In genomic region chr6:49406241-49406970, GRCh38 we compare ENCODE assay signal across 25 cellular contexts. TPM values are rescaled to one million over a fixed set of nuclear protein-coding genes. Genes with fewer than 3 reads are reported as not detected.
DNase-seq lines count a peak whose midpoint lies in the region; ATAC-seq and TF ChIP-seq lines count a peak whose summit lies in the region.
"Had no signal": no experiment of that assay in that cellular context is flagged by ENCODE, and none has a peak within 500 bp of the region (broad histone marks: within the 10 kb centered on the region; RNA-seq: fewer than 3 reads in every experiment).

No MANE protein-coding gene starts in this region.

- no peaks in the 10 kb centered on the region for H3K36me3 ChIP-seq in GM23338 (ENCODE audit: insufficient read depth)
- no peaks in the 10 kb centered on the region for H3K36me3 ChIP-seq in mesendoderm (ENCODE audit: control insufficient read depth, insufficient read depth, low read length)
- H3K36me3 ChIP-seq in OCI-LY7 (ENCODE audit: insufficient read depth, low read length): no peaks in the 10 kb centered on the region
- H3K36me3 ChIP-seq: lower lobe of right lung, neutrophil, Peyer's patch, right atrium auricular region, SJCRH30, upper lobe of right lung had no signal

- no peaks in the 10 kb centered on the region for H3K9me3 ChIP-seq in OCI-LY7 (ENCODE audit: low read length)
- H3K9me3 ChIP-seq: lower lobe of right lung, neutrophil, Peyer's patch, right atrium auricular region, SJCRH30, upper lobe of right lung had no signal

- H3K27me3 Mint-ChIP-seq in GM23338 (ENCODE audit: insufficient read depth, low read depth, poor library complexity): no peaks in the 10 kb centered on the region

- no peak overlapping the region for H2BK120ac ChIP-seq in mesendoderm (ENCODE audit: low read depth, low read length)

- no peak overlapping the region for H3K4ac ChIP-seq in mesendoderm (ENCODE audit: low read depth, low read length)

- H2BK5ac ChIP-seq in mesendoderm (ENCODE audit: low read length): no peak overlapping the region

- BruUV-seq in OCI-LY7 (replicated peaks; lab: Mats Ljungman, UMichigan): no TSS peak

- TF ChIP-seq CTCF in GM23338 (conservative IDR thresholded peaks at IDR 0.05; ENCODE audit: low read depth in 2 of 2) (no peak), cardiac fibroblast (IDR thresholded peaks at IDR 0.05; ENCODE audit: low read depth, low read length) (no peak), OCI-LY7 (conservative IDR thresholded peaks at IDR 0.05; ENCODE audit: low read length) (no peak)

- no peak overlapping the region for H4K5ac ChIP-seq in mesendoderm (ENCODE audit: low read length)

- no peak overlapping the region for H2AK5ac ChIP-seq in mesendoderm (ENCODE audit: low read length)

- H3K9me3 Mint-ChIP-seq in GM23338: no peaks in the 10 kb centered on the region
- H3K9me3 Mint-ChIP-seq: activated naive CD4-positive, alpha-beta T cell treated with anti-CD3 and anti-CD28 coated beads, Interleukin-2, amount 10 ng/mL, durations not matched to agents 7 days and 5 days; central memory CD8-positive, alpha-beta T cell; IgD-negative memory B cell had no signal

- H3K9ac ChIP-seq in mesendoderm (ENCODE audit: low read length): no peak overlapping the region

- H3K27me3 ChIP-seq in GM23338 (ENCODE audit: insufficient read depth) (no peaks in the 10 kb centered on the region), mesendoderm (ENCODE audit: insufficient read depth, low read length, poor library complexity) (no peaks in the 10 kb centered on the region)
- H3K27me3 ChIP-seq: neutrophil, Peyer's patch, right atrium auricular region, SJCRH30, upper lobe of right lung had no signal

- no peak overlapping the region for H3K23ac ChIP-seq in mesendoderm (ENCODE audit: low read length)

- no peak overlapping the region for H3K27ac ChIP-seq in GM23338 (ENCODE audit: low read depth)
- H3K27ac ChIP-seq in mesendoderm (ENCODE audit: low read depth, low read length): no peak overlapping the region
- no peak overlapping the region for H3K27ac ChIP-seq in OCI-LY7 (ENCODE audit: low read depth, low read length, poor library complexity, severe bottlenecking)
- H3K27ac ChIP-seq: lower lobe of right lung, neutrophil, Peyer's patch, right atrium auricular region, SJCRH30, upper lobe of right lung had no signal

- H3K79me1 ChIP-seq in mesendoderm (ENCODE audit: low read length): no peaks in the 10 kb centered on the region

- H3K4me3 ChIP-seq in GM23338 (no peak overlapping the region), cardiac fibroblast (replicated peaks in 1 of 2; ENCODE audit: low read depth in 2 of 2, low read length in 2 of 2) (no peak overlapping the region), mesendoderm (ENCODE audit: low read length) (no peak overlapping the region), OCI-LY7 (ENCODE audit: low read depth, low read length, poor library complexity, severe bottlenecking) (no peak overlapping the region)
- H3K4me3 ChIP-seq: lower lobe of right lung, Peyer's patch, right atrium auricular region, SJCRH30, upper lobe of right lung had no signal

- H2BK15ac ChIP-seq in mesendoderm (replicated peaks; ENCODE audit: low read depth): no peak overlapping the region

- no peaks in the 10 kb centered on the region for H3K9me2 ChIP-seq in GM23338 (ENCODE audit: insufficient read depth)
- H3K9me2 ChIP-seq in OCI-LY7 (ENCODE audit: insufficient read depth, low read length): no peaks in the 10 kb centered on the region

- no peak overlapping the region for H2AFZ ChIP-seq in GM23338
- H2AFZ ChIP-seq in OCI-LY7 (ENCODE audit: low read length): no peak overlapping the region

- no peaks in the 10 kb centered on the region for H3K36me3 Mint-ChIP-seq in GM23338 (ENCODE audit: low read depth)
- H3K36me3 Mint-ChIP-seq: activated naive CD4-positive, alpha-beta T cell treated with anti-CD3 and anti-CD28 coated beads, Interleukin-2, amount 10 ng/mL, durations not matched to agents 7 days and 5 days; IgD-negative memory B cell had no signal

- CTCF ChIA-PET in OCI-LY7 (lab: Charles Lee; ENCODE audit: unreplicated experiment): no interaction called here

- H3K4me1 Mint-ChIP-seq in GM23338: peaks cover 2% of the 10 kb centered on the region; the same call in 1 of the 3 replicates
- H3K4me1 Mint-ChIP-seq: activated naive CD4-positive, alpha-beta T cell treated with anti-CD3 and anti-CD28 coated beads, Interleukin-2, amount 10 ng/mL, durations not matched to agents 7 days and 5 days; central memory CD8-positive, alpha-beta T cell; IgD-negative memory B cell had no signal

- H3K4me2 ChIP-seq in GM23338: no peak overlapping the region
- H3K4me2 ChIP-seq in mesendoderm (ENCODE audit: low read length): no peak overlapping the region
- no peak overlapping the region for H3K4me2 ChIP-seq in OCI-LY7 (ENCODE audit: low read length)

- intact Hi-C loops in OCI-LY7 (cut with micrococcal nuclease; ENCODE audit: unreplicated experiment): no loop called here

- H3F3A ChIP-seq in GM23338 (replicated peaks; ENCODE audit: low read depth): no peaks in the 10 kb centered on the region

- H3K79me2 ChIP-seq in GM23338 (replicated peaks; ENCODE audit: insufficient read depth): no peaks in the 10 kb centered on the region
- H3K79me2 ChIP-seq in mesendoderm (ENCODE audit: control insufficient read depth, insufficient read depth, low read length): no peaks in the 10 kb centered on the region
- no peaks in the 10 kb centered on the region for H3K79me2 ChIP-seq in OCI-LY7 (ENCODE audit: insufficient read depth, low read depth, low read length)

- no peak overlapping the region for H3K18ac ChIP-seq in mesendoderm (ENCODE audit: low read length)

- H3K4me1 ChIP-seq in GM23338 (ENCODE audit: insufficient read depth) (no peaks in the 10 kb centered on the region), mesendoderm (ENCODE audit: control insufficient read depth, low read depth, low read length) (no peaks in the 10 kb centered on the region), OCI-LY7 (ENCODE audit: insufficient read depth, low read length, poor library complexity, severe bottlenecking) (no peaks in the 10 kb centered on the region)
- H3K4me1 ChIP-seq: lower lobe of right lung, Peyer's patch, right atrium auricular region, upper lobe of right lung had no signal

- H3K56ac ChIP-seq in mesendoderm (ENCODE audit: low read length): no peak overlapping the region

- H3K4me3 Mint-ChIP-seq in GM23338: no peak overlapping the region
- H3K4me3 Mint-ChIP-seq: activated naive CD4-positive, alpha-beta T cell treated with anti-CD3 and anti-CD28 coated beads, Interleukin-2, amount 10 ng/mL, durations not matched to agents 7 days and 5 days; central memory CD8-positive, alpha-beta T cell; IgD-negative memory B cell had no signal

- POLR2A ChIA-PET in OCI-LY7 (lab: Charles Lee): no interaction called here

- ATAC-seq in GM23338: no peak
- ATAC-seq: lower lobe of right lung, upper lobe of right lung had no signal

- H4K8ac ChIP-seq in mesendoderm (ENCODE audit: low read depth, low read length): no peak overlapping the region

- WGBS in mesendoderm (ENCODE audit: extremely low coverage, insufficient coverage, low lambda C conversion rate): no CpG with 5 or more reads among the region's 5 CpGs

- no peaks in the 10 kb centered on the region for H4K20me1 ChIP-seq in GM23338 (replicated peaks; ENCODE audit: insufficient read depth)
- no peaks in the 10 kb centered on the region for H4K20me1 ChIP-seq in OCI-LY7 (ENCODE audit: insufficient read depth, low read length)

- peak; percentile 13 for DNase-seq in GM23338 (ENCODE audit: low spot score)
- DNase-seq in M059J (ENCODE audit: low read depth): peak; percentile 7
- DNase-seq in cardiac fibroblast (ENCODE audit: low read depth in 2 of 2): peak; percentile 10 to 23
- DNase-seq in mesendoderm: peak; percentile 8
- no peak for DNase-seq in activated T-cell treated with anti-CD3 and anti-CD28 coated beads for 4 hours
- DNase-seq in OCI-LY7 (ENCODE audit: low spot score): no peak
- no peak for DNase-seq in pons (ENCODE audit: low spot score)
- DNase-seq: activated CD4-positive, alpha-beta T cell treated with anti-CD3 and anti-CD28 coated beads for 4 hours; activated naive CD4-positive, alpha-beta T cell treated with anti-CD3 and anti-CD28 coated beads, Interleukin-2, amount 10 ng/mL, durations not matched to agents 7 days and 5 days; anterior cingulate cortex; C1 segment of cervical spinal cord; Calu3; kidney; lower lobe of right lung; NCI-H146; NK-92 treated with Interleukin-12 subunit alpha and Interleukin-12 subunit beta, amount 100 ng/mL, for 24 hours; Peyer's patch; SJCRH30; stimulated activated CD4-positive, alpha-beta T cell treated with anti-CD3 and anti-CD28 coated beads, Interleukin-12 subunit alpha, Interleukin-12 subunit beta, amount 100 ng/mL, for 4 hours; stimulated activated CD4-positive, alpha-beta T cell treated with anti-CD3 and anti-CD28 coated beads, Interleukin-4, amount 100 ng/mL, for 4 hours; upper lobe of right lung had no signal

- no peak overlapping the region for H3K27ac Mint-ChIP-seq in GM23338
- H3K27ac Mint-ChIP-seq: activated naive CD4-positive, alpha-beta T cell treated with anti-CD3 and anti-CD28 coated beads, Interleukin-2, amount 10 ng/mL, durations not matched to agents 7 days and 5 days; IgD-negative memory B cell had no signal

RNA-seq across cellular contexts. Expression of gene MMUT, which starts 56.6 kb away (rescaled TPM):
- total RNA-seq in GM23338 (2014; rRNA removed; shearing (Covaris generic)): 9.4 and 12.4 TPM in 2 replicates
- polyA plus RNA-seq in GM23338 (2016; fragmentation: Nextera tagmentation; extraction: Ambion mirVana): 8.7 and 9.1 TPM in 2 replicates
- total RNA-seq in M059J (2014; rRNA removed; shearing (Covaris generic)): 9.3 and 16.7 TPM in 2 replicates
- polyA plus RNA-seq in mesendoderm (2013, experiment 1 of 2): 6.7 TPM
- 6.9 TPM for polyA plus RNA-seq in mesendoderm (2013, experiment 2 of 2)
- 7.7 and 9.0 TPM in 2 replicates for total RNA-seq in OCI-LY7 (2014; rRNA removed; shearing (Covaris generic))
- total RNA-seq in OCI-LY7 (2022): 16.7 and 17.2 TPM in 2 replicates

RNA-seq across cellular contexts. Expression of gene CENPQ, which starts 56.8 kb away (rescaled TPM):
- 17.6 and 20.2 TPM in 2 replicates for total RNA-seq in GM23338 (2014; rRNA removed; shearing (Covaris generic))
- polyA plus RNA-seq in GM23338 (2016; fragmentation: Nextera tagmentation; extraction: Ambion mirVana): 39.6 and 41.5 TPM in 2 replicates
- total RNA-seq in M059J (2014; rRNA removed; shearing (Covaris generic)): 32.4 and 34.8 TPM in 2 replicates
- polyA plus RNA-seq in mesendoderm (2013, experiment 1 of 2): 19.6 TPM
- polyA plus RNA-seq in mesendoderm (2013, experiment 2 of 2): 20.2 TPM
- 7.4 and 11.2 TPM in 2 replicates for total RNA-seq in OCI-LY7 (2014; rRNA removed; shearing (Covaris generic))
- 10.4 and 12.2 TPM in 2 replicates for total RNA-seq in OCI-LY7 (2022)

Comparison
In these comparisons a context has a peak if more than half of its experiments do, and no peak if none do; other contexts are left out.
1. DNase-seq: peak in GM23338 (single experiment), M059J (single experiment), cardiac fibroblast (2 of 2) and mesendoderm (single experiment); none in activated T-cell treated with anti-CD3 and anti-CD28 coated beads for 4 hours (single experiment), OCI-LY7 (single experiment) and pons (single experiment).